Comparison of ENCODE assay signal across 8 cellular contexts in the genomic region with DNA sequence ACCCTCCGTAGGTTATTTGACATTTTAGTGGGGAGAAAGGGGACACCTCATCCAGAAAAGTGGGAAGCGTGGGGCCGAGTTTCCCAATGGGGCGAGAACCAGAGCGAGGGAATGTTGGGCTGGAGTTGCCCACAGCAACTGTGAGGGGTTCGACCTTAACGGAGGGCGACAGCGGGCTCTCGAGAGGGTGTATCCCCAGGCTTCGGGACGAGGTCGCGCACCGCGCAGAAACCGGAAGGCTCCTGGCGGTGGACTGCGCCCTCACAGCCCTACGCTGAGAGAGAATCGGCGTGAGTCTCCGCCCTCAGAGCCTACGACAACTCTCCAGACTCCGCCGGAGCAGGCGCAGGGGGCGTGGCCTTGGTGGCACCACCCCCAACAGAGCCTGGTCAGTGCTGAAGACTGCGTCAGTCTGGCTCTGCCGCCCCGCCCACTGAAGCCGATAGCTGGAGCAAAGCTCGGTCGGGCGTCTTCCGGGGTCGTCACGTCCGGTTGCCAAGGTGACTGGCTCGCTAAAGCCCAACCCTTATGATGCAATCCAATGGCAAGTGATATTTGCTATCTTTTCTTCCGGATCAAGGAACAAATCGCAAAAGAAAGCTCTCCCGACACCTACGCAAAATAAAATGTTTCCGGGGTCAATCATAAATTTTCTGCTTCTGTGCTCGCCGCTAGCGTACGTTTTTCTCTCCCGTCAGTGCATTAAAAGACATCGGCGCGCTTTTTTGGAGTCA. TPM values are rescaled to one million over a fixed set of nuclear protein-coding genes. Genes with fewer than 3 reads are reported as not detected.
DNase-seq lines count a peak whose midpoint lies in the region; ATAC-seq and TF ChIP-seq lines count a peak whose summit lies in the region.

A gene with protein sequence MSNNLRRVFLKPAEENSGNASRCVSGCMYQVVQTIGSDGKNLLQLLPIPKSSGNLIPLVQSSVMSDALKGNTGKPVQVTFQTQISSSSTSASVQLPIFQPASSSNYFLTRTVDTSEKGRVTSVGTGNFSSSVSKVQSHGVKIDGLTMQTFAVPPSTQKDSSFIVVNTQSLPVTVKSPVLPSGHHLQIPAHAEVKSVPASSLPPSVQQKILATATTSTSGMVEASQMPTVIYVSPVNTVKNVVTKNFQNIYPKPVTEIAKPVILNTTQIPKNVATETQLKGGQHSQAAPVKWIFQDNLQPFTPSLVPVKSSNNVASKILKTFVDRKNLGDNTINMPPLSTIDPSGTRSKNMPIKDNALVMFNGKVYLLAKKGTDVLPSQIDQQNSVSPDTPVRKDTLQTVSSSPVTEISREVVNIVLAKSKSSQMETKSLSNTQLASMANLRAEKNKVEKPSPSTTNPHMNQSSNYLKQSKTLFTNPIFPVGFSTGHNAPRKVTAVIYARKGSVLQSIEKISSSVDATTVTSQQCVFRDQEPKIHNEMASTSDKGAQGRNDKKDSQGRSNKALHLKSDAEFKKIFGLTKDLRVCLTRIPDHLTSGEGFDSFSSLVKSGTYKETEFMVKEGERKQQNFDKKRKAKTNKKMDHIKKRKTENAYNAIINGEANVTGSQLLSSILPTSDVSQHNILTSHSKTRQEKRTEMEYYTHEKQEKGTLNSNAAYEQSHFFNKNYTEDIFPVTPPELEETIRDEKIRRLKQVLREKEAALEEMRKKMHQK (minus strand): TSS at position 257 of the 734 bp plus-strand sequence. CDS start 234 bp downstream, at position 23.

- H3K27me3 ChIP-seq in Panc1 (ENCODE audit: control insufficient read depth, insufficient read depth, low read length) (no peaks in the 10 kb centered on the region; the same call in 1 of the 2 replicates), esophagus muscularis mucosa (peaks cover 0 to 16% (median 0%) of the 10 kb centered on the region in 4 donors), muscle layer of duodenum (ENCODE audit: low read depth, low read length) (no peaks in the 10 kb centered on the region)

- WGBS in esophagus muscularis mucosa = 4% methylated on average over 26 of the region's 53 CpGs

- peak; percentile 46 for TF ChIP-seq POLR2A in esophagus muscularis mucosa (IDR thresholded peaks at IDR 0.05; ENCODE audit: low read depth)

- TF ChIP-seq CTCF in Panc1 (IDR thresholded peaks at IDR 0.05) (no peak), esophagus muscularis mucosa (IDR thresholded peaks at IDR 0.05) (peak; percentile 17 to 52 (median 17))

- H3K36me3 ChIP-seq in Panc1 (ENCODE audit: control insufficient read depth, insufficient read depth, low read length) = peaks cover 2% of the 10 kb centered on the region; the same call in 1 of the 2 replicates
- no peaks in the 10 kb centered on the region for H3K36me3 ChIP-seq in esophagus muscularis mucosa
- H3K36me3 ChIP-seq in muscle layer of duodenum (ENCODE audit: control insufficient read depth in 1 of 2, insufficient read depth in 2 of 2, low read length in 2 of 2) = peaks cover 0 to 12% of the 10 kb centered on the region in 2 donors

- peaks cover 5% of the 10 kb centered on the region; the same call in 1 of the 2 replicates for H3K4me1 ChIP-seq in Panc1 (ENCODE audit: control insufficient read depth, insufficient read depth, low read length)
- H3K4me1 ChIP-seq in esophagus muscularis mucosa = peaks cover 0 to 15% (median 8%) of the 10 kb centered on the region in 4 donors
- H3K4me1 ChIP-seq in muscle layer of duodenum (ENCODE audit: control insufficient read depth in 1 of 2, insufficient read depth in 2 of 2, low read length in 2 of 2) = peaks cover 0 to 13% of the 10 kb centered on the region in 2 donors

- CTCF ChIA-PET in Panc1 (lab: Charles Lee) = no interaction called here

- DNase-seq in DMS53 treated with DMSO at 0.1 percent for 48 hours (lab: John Stamatoyannopoulos, UW; ENCODE audit: unreplicated experiment) = peak; percentile 79
- peak; percentile 97 for DNase-seq in Jurkat, Clone E6-1 (ENCODE audit: low read depth, low spot score)
- DNase-seq in Panc1 (ENCODE audit: low read depth, low spot score) = peak; percentile 94
- DNase-seq in activated T-cell treated with anti-CD3 and anti-CD28 coated beads, Interleukin-2, amount 50 U/mL, for 48 hours = peak; percentile 99 to 100
- DNase-seq in esophagus muscularis mucosa (ENCODE audit: extremely low spot score) = peak; percentile 99
- DNase-seq in stimulated activated CD8-positive, alpha-beta memory T cell treated with anti-CD3 and anti-CD28 coated beads, Interleukin-7, amount 100 ng/mL, for 4 hours (ENCODE audit: low read depth in 2 of 2) = peak; percentile 100

- intact Hi-C loops in Panc1 (cut with micrococcal nuclease; ENCODE audit: unreplicated experiment) = no loop called here
- intact Hi-C loops in esophagus muscularis mucosa (cut with DNase I) = no loop called here

- peak; percentile 92 for ATAC-seq in GM21619 (IDR thresholded peaks at IDR 0.05; ENCODE audit: unreplicated experiment)
- peak; percentile 100 for ATAC-seq in Panc1

- in situ Hi-C loops in Panc1 (cut with HindIII; ENCODE audit: low pct_unique_long_range_greater_than_20kb, low sequenced_read_pairs) = no loop called here

- peak within 1 kb of the TSS; percentile 98 for H3K27ac ChIP-seq in Panc1 (ENCODE audit: low read length)
- H3K27ac ChIP-seq in esophagus muscularis mucosa (replicated peaks in 1 of 4) = peak within 1 kb of the TSS; percentile 79 to 94 (median 92)
- H3K27ac ChIP-seq in muscle layer of duodenum (ENCODE audit: low read length) = peak within 1 kb of the TSS; percentile 99

- POLR2A ChIA-PET in Panc1 (lab: Charles Lee) = interaction anchor here (0.6 kb wide), 1 partner anchor 175 kb away, joined by 3 read pairs; no protein-coding TSS in a partner anchor

- no peaks in the 10 kb centered on the region for H3K9me3 ChIP-seq in Panc1 (ENCODE audit: control insufficient read depth, insufficient read depth, low read depth, low read length)
- peaks cover 0 to 40% (median 15%) of the 10 kb centered on the region in 4 donors for H3K9me3 ChIP-seq in esophagus muscularis mucosa
- H3K9me3 ChIP-seq in muscle layer of duodenum (ENCODE audit: control insufficient read depth in 1 of 2, low read length in 2 of 2) = peaks cover 6 to 22% of the 10 kb centered on the region in 2 donors

- TF ChIP-seq EP300 in esophagus muscularis mucosa (IDR thresholded peaks at IDR 0.05) = no peak

- peak within 1 kb of the TSS; percentile 72 for H3K4me3 ChIP-seq in Jurkat, Clone E6-1 (ENCODE audit: low read length)
- peak within 1 kb of the TSS; percentile 92 to 93 for H3K4me3 ChIP-seq in Panc1 (ENCODE audit: low read depth in 2 of 2, low read length in 2 of 2)
- H3K4me3 ChIP-seq in esophagus muscularis mucosa = peak within 1 kb of the TSS; percentile 57 to 76 (median 69)
- peak within 1 kb of the TSS; percentile 82 to 94 for H3K4me3 ChIP-seq in muscle layer of duodenum (ENCODE audit: low read depth in 1 of 2, low read length in 2 of 2)

- no TSS peak for BruUV-seq in Panc1 (replicated peaks; lab: Mats Ljungman, UMichigan)

RNA-seq across cellular contexts. Expression of the gene that starts here (rescaled TPM):
- polyA plus RNA-seq in Jurkat, Clone E6-1 (2012; ENCODE audit: insufficient read depth, insufficient read length) = 17.1 TPM
- total RNA-seq in Panc1 (2021; ENCODE audit: unreplicated experiment) (34.1 TPM), esophagus muscularis mucosa (1 to 10 TPM; 4.5 to 8.3 (median 6.6) TPM)
- polyA plus RNA-seq in Panc1 (2012; ENCODE audit: insufficient read length) = 17.7 TPM

Comparison
In these comparisons a context has a peak if more than half of its experiments do, and no peak if none do; other contexts are left out.
1. Peak in every context shown above with its lines: DNase-seq, ATAC-seq, H3K4me3 ChIP-seq and H3K27ac ChIP-seq.